25 cellular contexts compared by ENCODE assay signal in genomic region chr17:10224592-10225195, GRCh38.
A peak's percentile ranks its signal among the peaks of the same experiment; 100 is the strongest.
DNase-seq lines count a peak whose midpoint lies in the region; ATAC-seq and TF ChIP-seq lines count a peak whose summit lies in the region.
"Had no signal": no experiment of that assay in that cellular context is flagged by ENCODE, and none has a peak within 500 bp of the region (broad histone marks: within the 10 kb centered on the region; RNA-seq: fewer than 3 reads in every experiment).

No MANE protein-coding gene starts in this region.

- no peak overlapping the region for H3K27ac ChIP-seq in DND-41 (ENCODE audit: low read length)
- peak overlapping the region; percentile 53 for H3K27ac ChIP-seq in layer of hippocampus (ENCODE audit: low read depth, low read length)
- H3K27ac ChIP-seq: ascending aorta, epithelial cell of prostate, prostate gland, skin epidermis had no signal

- H3K4me2 ChIP-seq in DND-41 (ENCODE audit: insufficient read depth, low read length) = no peak overlapping the region
- H3K4me2 ChIP-seq: GM23338 had no signal

- no peak for TF ChIP-seq CTCF in DND-41 (IDR thresholded peaks at IDR 0.05; ENCODE audit: borderline replicate concordance, extremely low read depth, low read length, poor library complexity, severe bottlenecking)
- no peak for TF ChIP-seq CTCF in NB4 (IDR thresholded peaks at IDR 0.05; ENCODE audit: low read depth, low read length)

- no peaks in the 10 kb centered on the region for H3K79me2 ChIP-seq in DND-41 (ENCODE audit: insufficient read depth, low read length)

- DNase-seq in DND-41 = peak; percentile 56
- DNase-seq in NB4 (ENCODE audit: low read depth) = peak; percentile 68
- no peak for DNase-seq in stimulated activated naive B cell treated with anti-CD40 and anti-IgM and Interleukin-4, amounts not matched to agents 10 μg/mL and 1 μg/mL and 100 μg/mL, for 72 hours
- no peak for DNase-seq in activated naive CD4-positive, alpha-beta T cell (lab: John Stamatoyannopoulos, UW)
- DNase-seq in NCI-H345 (lab: John Stamatoyannopoulos, UW) = no peak
- DNase-seq: activated CD4-positive, alpha-beta memory T cell treated with anti-CD3 and anti-CD28 coated beads, Interleukin-2, amount 10 ng/mL, durations not matched to agents 7 days and 5 days; activated naive CD4-positive, alpha-beta T cell treated with anti-CD3 and anti-CD28 coated beads, Interleukin-2, amount 10 ng/mL, durations not matched to agents 7 days and 5 days; activated T-cell treated with anti-CD3 and anti-CD28 coated beads, Interleukin-2, amount 50 U/mL, for 24 hours; AML-193; Caco-2; central memory CD4-positive, alpha-beta T cell; left ventricle myocardium superior; NCI-H1436; NCI-H524 treated with DMSO at 0.1 percent for 48 hours; stimulated activated CD4-positive, alpha-beta T cell treated with anti-CD3 and anti-CD28 coated beads, Interleukin-2, amount 100 ng/mL, for 24 hours had no signal

- peaks cover 0 to 4% of the 10 kb centered on the region in 2 donors for H3K27me3 Mint-ChIP-seq in stimulated activated naive B cell treated with anti-CD40 and anti-IgM and Interleukin-4, amounts not matched to agents 10 μg/mL and 1 μg/mL and 100 μg/mL, for 72 hours
- H3K27me3 Mint-ChIP-seq: activated CD4-positive, alpha-beta memory T cell treated with anti-CD3 and anti-CD28 coated beads, Interleukin-2, amount 10 ng/mL, durations not matched to agents 7 days and 5 days; activated T-cell treated with anti-CD3 and anti-CD28 coated beads, Interleukin-2, amount 50 U/mL, for 24 hours had no signal

- peaks cover 5 to 9% of the 10 kb centered on the region in 2 donors for H3K9me3 Mint-ChIP-seq in stimulated activated naive B cell treated with anti-CD40 and anti-IgM and Interleukin-4, amounts not matched to agents 10 μg/mL and 1 μg/mL and 100 μg/mL, for 72 hours
- H3K9me3 Mint-ChIP-seq: stimulated activated effector memory CD8-positive, alpha-beta T cell treated with anti-CD3 and anti-CD28 coated beads, Interleukin-12 subunit alpha, Interleukin-12 subunit beta, amount 100 ng/mL, for 72 hours had no signal

- H3K4me1 ChIP-seq in DND-41 (ENCODE audit: insufficient read depth, low read length) = peaks cover 19% of the 10 kb centered on the region
- H3K4me1 ChIP-seq: ascending aorta, Caco-2, prostate gland had no signal

- no peak for TF ChIP-seq POLR2A in NB4 (IDR thresholded peaks at IDR 0.05; ENCODE audit: extremely low read depth, insufficient read length)

- H3K9me3 ChIP-seq in DND-41 (ENCODE audit: insufficient read depth, low read length, severe bottlenecking) = peaks cover 5% of the 10 kb centered on the region
- H3K9me3 ChIP-seq: ascending aorta, Caco-2, prostate gland had no signal

- H3K27ac Mint-ChIP-seq in stimulated activated naive B cell treated with anti-CD40 and anti-IgM and Interleukin-4, amounts not matched to agents 10 μg/mL and 1 μg/mL and 100 μg/mL, for 72 hours = no peak overlapping the region
- H3K27ac Mint-ChIP-seq: activated CD4-positive, alpha-beta memory T cell treated with anti-CD3 and anti-CD28 coated beads, Interleukin-2, amount 10 ng/mL, durations not matched to agents 7 days and 5 days; activated naive CD4-positive, alpha-beta T cell treated with anti-CD3 and anti-CD28 coated beads, Interleukin-2, amount 10 ng/mL, durations not matched to agents 7 days and 5 days; activated T-cell treated with anti-CD3 and anti-CD28 coated beads, Interleukin-2, amount 50 U/mL, for 24 hours; GM23338; nephron; stimulated activated effector memory CD8-positive, alpha-beta T cell treated with anti-CD3 and anti-CD28 coated beads, Interleukin-12 subunit alpha, Interleukin-12 subunit beta, amount 100 ng/mL, for 72 hours; WTC11 had no signal

- H3K4me1 Mint-ChIP-seq in stimulated activated naive B cell treated with anti-CD40 and anti-IgM and Interleukin-4, amounts not matched to agents 10 μg/mL and 1 μg/mL and 100 μg/mL, for 72 hours = peaks cover 7 to 26% of the 10 kb centered on the region in 2 donors
- H3K4me1 Mint-ChIP-seq: activated CD4-positive, alpha-beta memory T cell treated with anti-CD3 and anti-CD28 coated beads, Interleukin-2, amount 10 ng/mL, durations not matched to agents 7 days and 5 days; activated naive CD4-positive, alpha-beta T cell treated with anti-CD3 and anti-CD28 coated beads, Interleukin-2, amount 10 ng/mL, durations not matched to agents 7 days and 5 days; GM23338; nephron; WTC11 had no signal

- H3K4me3 Mint-ChIP-seq in stimulated activated naive B cell treated with anti-CD40 and anti-IgM and Interleukin-4, amounts not matched to agents 10 μg/mL and 1 μg/mL and 100 μg/mL, for 72 hours = no peak overlapping the region
- H3K4me3 Mint-ChIP-seq: activated CD4-positive, alpha-beta memory T cell treated with anti-CD3 and anti-CD28 coated beads, Interleukin-2, amount 10 ng/mL, durations not matched to agents 7 days and 5 days; activated naive CD4-positive, alpha-beta T cell treated with anti-CD3 and anti-CD28 coated beads, Interleukin-2, amount 10 ng/mL, durations not matched to agents 7 days and 5 days; activated T-cell treated with anti-CD3 and anti-CD28 coated beads, Interleukin-2, amount 50 U/mL, for 24 hours; GM23338; nephron; stimulated activated effector memory CD8-positive, alpha-beta T cell treated with anti-CD3 and anti-CD28 coated beads, Interleukin-12 subunit alpha, Interleukin-12 subunit beta, amount 100 ng/mL, for 72 hours; WTC11 had no signal

- H2AFZ ChIP-seq in DND-41 (ENCODE audit: low read depth, low read length) = no peak overlapping the region
- H2AFZ ChIP-seq: GM23338 had no signal

- H3K36me3 ChIP-seq in DND-41 (ENCODE audit: insufficient read depth, low read length) = no peaks in the 10 kb centered on the region
- H3K36me3 ChIP-seq: ascending aorta, prostate gland had no signal

- no peaks in the 10 kb centered on the region for H4K20me1 ChIP-seq in DND-41 (ENCODE audit: insufficient read depth, low read length)

- ATAC-seq in DND-41 (ENCODE audit: insufficient read depth, low read depth) = peak; percentile 65
- ATAC-seq in stimulated activated naive B cell treated with anti-CD40 and anti-IgM and Interleukin-4, amounts not matched to agents 10 μg/mL and 1 μg/mL and 100 μg/mL, for 72 hours (replicated peaks) = peak; percentile 45 to 51
- no peak for ATAC-seq in GM18502 (IDR thresholded peaks at IDR 0.05; ENCODE audit: poor library complexity, unreplicated experiment)
- ATAC-seq: GM23338; left ventricle myocardium superior; stimulated activated effector memory CD8-positive, alpha-beta T cell treated with anti-CD3 and anti-CD28 coated beads, Interleukin-12 subunit alpha, Interleukin-12 subunit beta, amount 100 ng/mL, for 72 hours; WTC11 had no signal

- peaks cover under 1 to 2% of the 10 kb centered on the region in 2 donors for H3K36me3 Mint-ChIP-seq in stimulated activated naive B cell treated with anti-CD40 and anti-IgM and Interleukin-4, amounts not matched to agents 10 μg/mL and 1 μg/mL and 100 μg/mL, for 72 hours
- H3K36me3 Mint-ChIP-seq: activated naive CD4-positive, alpha-beta T cell treated with anti-CD3 and anti-CD28 coated beads, Interleukin-2, amount 10 ng/mL, durations not matched to agents 7 days and 5 days; stimulated activated effector memory CD8-positive, alpha-beta T cell treated with anti-CD3 and anti-CD28 coated beads, Interleukin-12 subunit alpha, Interleukin-12 subunit beta, amount 100 ng/mL, for 72 hours; WTC11 had no signal

- no peak overlapping the region for H3K9ac ChIP-seq in DND-41 (ENCODE audit: low read depth, low read length)

- H3K4me3 ChIP-seq in DND-41 (ENCODE audit: low read depth in 1 of 2, low read length in 2 of 2) (no peak overlapping the region), NB4 (ENCODE audit: low read depth, low read length) (no peak overlapping the region)
- H3K4me3 ChIP-seq: ascending aorta, GM23338, prostate gland, skin epidermis had no signal

- H3K27me3 ChIP-seq in DND-41 (ENCODE audit: insufficient read depth, low read length, poor library complexity) = no peaks in the 10 kb centered on the region
- H3K27me3 ChIP-seq in layer of hippocampus (ENCODE audit: control insufficient read depth, insufficient read depth, low read length) = no peaks in the 10 kb centered on the region
- H3K27me3 ChIP-seq: ascending aorta had no signal

Comparison
In these comparisons a context has a peak if more than half of its experiments do, and no peak if none do; other contexts are left out.
1. DNase-seq: peak in DND-41 (single experiment) and NB4 (single experiment); none in stimulated activated naive B cell treated with anti-CD40 and anti-IgM and Interleukin-4, amounts not matched to agents 10 μg/mL and 1 μg/mL and 100 μg/mL, for 72 hours (single experiment), activated naive CD4-positive, alpha-beta T cell (0 of 4) and NCI-H345 (single experiment).